In genomic region chr11:17386331-17387084, GRCh38 we compare ENCODE assay signal across 8 cellular contexts. TPM values are rescaled to one million over a fixed set of nuclear protein-coding genes. Genes with fewer than 3 reads are reported as not detected.
DNase-seq lines count a peak whose midpoint lies in the region; ATAC-seq and TF ChIP-seq lines count a peak whose summit lies in the region.

No MANE protein-coding gene starts in this region.

- POLR2A ChIA-PET in activated CD4-positive, alpha-beta T cell treated with anti-CD3 and anti-CD28 coated beads for 36 hours (lab: Charles Lee): no interaction called here

- no peaks in the 10 kb centered on the region for H3K9me3 ChIP-seq in HAP-1
- H3K9me3 ChIP-seq in endodermal cell (ENCODE audit: control insufficient read depth, low read length): no peaks in the 10 kb centered on the region

- no peak overlapping the region for H3K27ac Mint-ChIP-seq in activated CD4-positive, alpha-beta T cell treated with anti-CD3 and anti-CD28 coated beads for 36 hours
- H3K27ac Mint-ChIP-seq in endodermal cell: no peak overlapping the region

- peak; percentile 55 for DNase-seq in NCI-H2196 (lab: John Stamatoyannopoulos, UW; ENCODE audit: unreplicated experiment)
- DNase-seq in NCI-H2196 treated with DMSO at 0.1 percent for 48 hours (lab: John Stamatoyannopoulos, UW; ENCODE audit: unreplicated experiment): no peak
- peak; percentile 30 to 76 for DNase-seq in HAP-1 (ENCODE audit: low spot score in 2 of 2)
- DNase-seq in MV-4-11 (lab: John Stamatoyannopoulos, UW): peak; percentile 63
- peak; percentile 71 for DNase-seq in activated CD4-positive, alpha-beta T cell treated with anti-CD3 and anti-CD28 coated beads for 36 hours
- DNase-seq in endodermal cell: peak; percentile 89
- DNase-seq in myocyte (ENCODE audit: low read depth): peak; percentile 89
- peak; percentile 77 for DNase-seq in ureter (ENCODE audit: low spot score)

- H3K36me3 ChIP-seq in HAP-1 (replicated peaks) (peaks cover 6% of the 10 kb centered on the region), endodermal cell (ENCODE audit: control insufficient read depth, insufficient read depth, low read length) (no peaks in the 10 kb centered on the region)

- in situ Hi-C loops in HAP-1 (cut with MboI; ENCODE audit: low sequenced_read_pairs): loop anchor here (10.0 kb wide), 1 partner anchor 138 kb away; no protein-coding TSS in a partner anchor

- H3K36me3 Mint-ChIP-seq in activated CD4-positive, alpha-beta T cell treated with anti-CD3 and anti-CD28 coated beads for 36 hours (ENCODE audit: low read depth): no peaks in the 10 kb centered on the region
- H3K36me3 Mint-ChIP-seq in endodermal cell (ENCODE audit: low read depth): no peaks in the 10 kb centered on the region

- H3K9me3 Mint-ChIP-seq in activated CD4-positive, alpha-beta T cell treated with anti-CD3 and anti-CD28 coated beads for 36 hours (ENCODE audit: low read depth): no peaks in the 10 kb centered on the region
- H3K9me3 Mint-ChIP-seq in endodermal cell: no peaks in the 10 kb centered on the region

- no peak overlapping the region for H3K4me3 Mint-ChIP-seq in activated CD4-positive, alpha-beta T cell treated with anti-CD3 and anti-CD28 coated beads for 36 hours
- H3K4me3 Mint-ChIP-seq in endodermal cell: no peak overlapping the region

- 65 to 84% methylated on average over 9 to 23 of the region's 23 CpGs for WGBS in endodermal cell (ENCODE audit: insufficient coverage in 1 of 2, insufficient read length in 1 of 2), 2 experiments

- no peak overlapping the region for H3K9ac ChIP-seq in endodermal cell (ENCODE audit: extremely low read depth, low read length, poor library complexity, severe bottlenecking)

- CTCF ChIA-PET in activated CD4-positive, alpha-beta T cell treated with anti-CD3 and anti-CD28 coated beads for 36 hours (lab: Charles Lee): interaction anchor here (0.5 to 1.5 kb wide), 16 partner anchors 9 to 594 kb away, joined by 3 to 11 read pairs (median 3); no protein-coding TSS in a partner anchor

- H3K4me1 ChIP-seq in HAP-1 (no peaks in the 10 kb centered on the region; the same call in 1 of the 2 replicates), endodermal cell (ENCODE audit: control insufficient read depth, insufficient read depth, low read length) (no peaks in the 10 kb centered on the region)

- H3K27ac ChIP-seq in endodermal cell (ENCODE audit: low read depth, low read length): no peak overlapping the region

- H3K4me3 ChIP-seq in HAP-1: no peak overlapping the region
- no peak overlapping the region for H3K4me3 ChIP-seq in endodermal cell (ENCODE audit: low read length)

- peak; percentile 58 for ATAC-seq in activated CD4-positive, alpha-beta T cell treated with anti-CD3 and anti-CD28 coated beads for 36 hours

- TF ChIP-seq CTCF in endodermal cell (conservative IDR thresholded peaks at IDR 0.05): peak; percentile 81

- no peaks in the 10 kb centered on the region for H3K27me3 ChIP-seq in HAP-1 (ENCODE audit: low read depth)
- peaks cover 28% of the 10 kb centered on the region for H3K27me3 ChIP-seq in endodermal cell (ENCODE audit: control insufficient read depth, insufficient read depth, low read length, poor library complexity, severe bottlenecking)

- intact Hi-C loops in activated CD4-positive, alpha-beta T cell treated with anti-CD3 and anti-CD28 coated beads for 36 hours (cut with DNase I, micrococcal nuclease): loop anchor here in 1 of 2 experiments (10.0 kb wide), 1 partner anchor 588 kb away; no protein-coding TSS in a partner anchor

- H3K27me3 Mint-ChIP-seq in activated CD4-positive, alpha-beta T cell treated with anti-CD3 and anti-CD28 coated beads for 36 hours: peaks cover 8% of the 10 kb centered on the region
- H3K27me3 Mint-ChIP-seq in endodermal cell (ENCODE audit: insufficient read depth): peaks cover 33% of the 10 kb centered on the region

- peaks cover 3% of the 10 kb centered on the region for H3K4me1 Mint-ChIP-seq in activated CD4-positive, alpha-beta T cell treated with anti-CD3 and anti-CD28 coated beads for 36 hours
- no peaks in the 10 kb centered on the region for H3K4me1 Mint-ChIP-seq in endodermal cell

RNA-seq across cellular contexts. Expression of gene KCNJ11, which starts 2.0 kb away (rescaled TPM):
- total RNA-seq in activated CD4-positive, alpha-beta T cell treated with anti-CD3 and anti-CD28 coated beads for 36 hours: under 1 TPM; 0.23 to 0.43 TPM
- 1 to 10 TPM; 2.2 to 5.3 TPM for total RNA-seq in endodermal cell
- polyA plus RNA-seq in endodermal cell (2013, experiment 1 of 2): 3.6 TPM
- 3.0 TPM for polyA plus RNA-seq in endodermal cell (2013, experiment 2 of 2)
- 5.1 and 8.7 TPM in 2 replicates for total RNA-seq in myocyte
- polyA plus RNA-seq in myocyte (2012): 1.8 TPM
- 0.70 TPM for total RNA-seq in ureter

RNA-seq across cellular contexts. Expression of gene NCR3LG1, which starts 34.9 kb away (rescaled TPM):
- total RNA-seq in activated CD4-positive, alpha-beta T cell treated with anti-CD3 and anti-CD28 coated beads for 36 hours: under 1 TPM; 0.80 to 0.86 TPM
- total RNA-seq in endodermal cell: under 1 TPM; 0.31 to 0.62 TPM
- 3.0 TPM for polyA plus RNA-seq in endodermal cell (2013, experiment 1 of 2)
- polyA plus RNA-seq in endodermal cell (2013, experiment 2 of 2): 3.0 TPM
- 2.0 and 3.7 TPM in 2 replicates for total RNA-seq in myocyte
- polyA plus RNA-seq in myocyte (2012): 1.4 TPM
- 3.4 TPM for total RNA-seq in ureter
